23 cellular contexts compared by ENCODE assay signal in genomic region chr20:37066168-37066567, GRCh38.
"Had no signal": no experiment of that assay in that cellular context is flagged by ENCODE, and none has a peak within 500 bp of the region (broad histone marks: within the 10 kb centered on the region; RNA-seq: fewer than 3 reads in every experiment).

No MANE protein-coding gene starts in this region.

- H3K4me1 ChIP-seq: adrenal gland, body of pancreas, colonic mucosa, left lung, lower lobe of right lung, tibial nerve had no signal

- H3K4me1 Mint-ChIP-seq: WTC11 had no signal

- H3K9me3 ChIP-seq: adrenal gland, body of pancreas, colonic mucosa, left lung, lower lobe of right lung, spleen, tibial nerve had no signal

- H3K9me3 Mint-ChIP-seq: activated naive CD4-positive, alpha-beta T cell treated with anti-CD3 and anti-CD28 coated beads for 36 hours; activated naive CD8-positive, alpha-beta T cell treated with anti-CD3 and anti-CD28 coated beads for 36 hours; activated T-cell treated with anti-CD3 and anti-CD28 coated beads, Interleukin-2, amount 50 U/mL, for 4 hours; natural killer cell; WTC11 had no signal

- H3K4me3 Mint-ChIP-seq: activated naive CD4-positive, alpha-beta T cell treated with anti-CD3 and anti-CD28 coated beads for 36 hours; activated naive CD8-positive, alpha-beta T cell treated with anti-CD3 and anti-CD28 coated beads for 36 hours; activated T-cell treated with anti-CD3 and anti-CD28 coated beads, Interleukin-2, amount 50 U/mL, for 4 hours; natural killer cell; WTC11 had no signal

- H3K27me3 Mint-ChIP-seq: activated naive CD8-positive, alpha-beta T cell treated with anti-CD3 and anti-CD28 coated beads for 36 hours had no signal

- DNase-seq: activated CD4-positive, alpha-beta T cell treated with anti-CD3 and anti-CD28 coated beads for 1 hour; activated CD4-positive, alpha-beta T cell treated with anti-CD3 and anti-CD28 coated beads, Interleukin-2, amount 50 U/mL, for 48 hours; activated CD8-positive, alpha-beta memory T cell treated with anti-CD3 and anti-CD28 coated beads, Interleukin-2, amount 50 U/mL, for 48 hours; activated effector memory CD4-positive, alpha-beta T cell treated with anti-CD3 and anti-CD28 coated beads, Interleukin-2, amount 50 U/mL, for 16 hours; activated naive CD4-positive, alpha-beta T cell treated with anti-CD3 and anti-CD28 coated beads for 36 hours; activated naive CD8-positive, alpha-beta T cell treated with anti-CD3 and anti-CD28 coated beads for 36 hours; activated T-cell treated with anti-CD3 and anti-CD28 coated beads, Interleukin-2, amount 50 U/mL, for 4 hours; adrenal gland; aorta; body of pancreas; colonic mucosa; effector CD8-positive, alpha-beta T cell; glutamatergic neuron; left lung; lower lobe of right lung; mesendoderm; natural killer cell; right cardiac atrium; spleen; stimulated activated naive CD4-positive, alpha-beta T cell treated with Interleukin-2 at 50 U/mL for 16 hours; T-helper 2 cell had no signal

- H3K27ac ChIP-seq: adrenal gland, body of pancreas, colonic mucosa, left lung, lower lobe of right lung, spleen, tibial nerve had no signal

- ATAC-seq: activated T-cell treated with anti-CD3 and anti-CD28 coated beads, Interleukin-2, amount 50 U/mL, for 4 hours; body of pancreas; left lung; lower lobe of right lung; natural killer cell; right cardiac atrium; WTC11 had no signal

- H3K4me3 ChIP-seq: adrenal gland, body of pancreas, colonic mucosa, left lung, lower lobe of right lung, spleen, tibial nerve had no signal

- H3K36me3 ChIP-seq: adrenal gland, colonic mucosa had no signal

- H3K27me3 ChIP-seq: adrenal gland, body of pancreas, colonic mucosa, left lung, spleen, tibial nerve had no signal

- H3K27ac Mint-ChIP-seq: activated naive CD4-positive, alpha-beta T cell treated with anti-CD3 and anti-CD28 coated beads for 36 hours; activated naive CD8-positive, alpha-beta T cell treated with anti-CD3 and anti-CD28 coated beads for 36 hours; WTC11 had no signal
